Comparison of ENCODE assay signal across 9 cellular contexts in genomic region chr3:127800508-127800907, GRCh38. TPM values are rescaled to one million over a fixed set of nuclear protein-coding genes. Genes with fewer than 3 reads are reported as not detected.
DNase-seq lines count a peak whose midpoint lies in the region; ATAC-seq lines count a peak whose summit lies in the region.
"Had no signal": no experiment of that assay in that cellular context is flagged by ENCODE, and none has a peak within 500 bp of the region (broad histone marks: within the 10 kb centered on the region; RNA-seq: fewer than 3 reads in every experiment).

No MANE protein-coding gene starts in this region.

- no peak overlapping the region for H3K27ac Mint-ChIP-seq in central memory CD8-positive, alpha-beta T cell (ENCODE audit: low read depth)

- DNase-seq in A172 (ENCODE audit: low spot score), result peak; percentile 34
- peak; percentile 79 for DNase-seq in M059J (ENCODE audit: low read depth)
- no peak for DNase-seq in central memory CD8-positive, alpha-beta T cell (ENCODE audit: low spot score in 2 of 2)
- no peak for DNase-seq in occipital lobe (lab: John Stamatoyannopoulos, UW)
- DNase-seq: kidney glomerular epithelial cell had no signal

- ATAC-seq in GM19043 (IDR thresholded peaks at IDR 0.05; ENCODE audit: low read depth, unreplicated experiment) (peak; percentile 77), HG02938 (IDR thresholded peaks at IDR 0.05; ENCODE audit: unreplicated experiment) (no peak), HG02870 (IDR thresholded peaks at IDR 0.05; ENCODE audit: unreplicated experiment) (no peak), GM19467 (IDR thresholded peaks at IDR 0.05; ENCODE audit: unreplicated experiment) (no peak)
- ATAC-seq in central memory CD8-positive, alpha-beta T cell (replicated peaks; ENCODE audit: extremely low read depth, poor library complexity, severe bottlenecking), result peak; percentile 36

- H3K4me1 Mint-ChIP-seq in central memory CD8-positive, alpha-beta T cell, result peaks cover 5% of the 10 kb centered on the region

- no peaks in the 10 kb centered on the region for H3K27me3 Mint-ChIP-seq in central memory CD8-positive, alpha-beta T cell

- H3K36me3 Mint-ChIP-seq in central memory CD8-positive, alpha-beta T cell (ENCODE audit: insufficient read depth), result peaks cover 2% of the 10 kb centered on the region

- H3K9me3 Mint-ChIP-seq in central memory CD8-positive, alpha-beta T cell, result no peaks in the 10 kb centered on the region

- no peak overlapping the region for H3K4me3 Mint-ChIP-seq in central memory CD8-positive, alpha-beta T cell

RNA-seq across cellular contexts. Expression of gene MGLL, which starts 21.8 kb away (rescaled TPM):
- total RNA-seq in A172 (2014; rRNA removed; shearing (Covaris generic)), result 31.2 and 31.4 TPM in 2 replicates
- total RNA-seq in M059J (2014; rRNA removed; shearing (Covaris generic)), result 11.9 and 17.0 TPM in 2 replicates
- total RNA-seq in occipital lobe, result 40.9 TPM

Comparison
In these comparisons a context has a peak if more than half of its experiments do, and no peak if none do; other contexts are left out.
1. DNase-seq: peak in A172 (single experiment) and M059J (single experiment); none in central memory CD8-positive, alpha-beta T cell (0 of 2) and occipital lobe (single experiment).
2. ATAC-seq: peak in GM19043 (single experiment) and central memory CD8-positive, alpha-beta T cell (single experiment); none in HG02938 (single experiment), HG02870 (single experiment) and GM19467 (single experiment).